ENCODE assay signal across 8 cellular contexts in genomic region chr20:62623488-62624324, GRCh38. TPM values are rescaled to one million over a fixed set of nuclear protein-coding genes. Genes with fewer than 3 reads are reported as not detected.
DNase-seq lines count a peak whose midpoint lies in the region; ATAC-seq, FAIRE-seq and TF ChIP-seq lines count a peak whose summit lies in the region.

No MANE protein-coding gene starts in this region.

- H3K4me1 Mint-ChIP-seq in Caco-2 (ENCODE audit: low read depth, unreplicated experiment) = peaks cover 23% of the 10 kb centered on the region

- peaks cover 5% of the 10 kb centered on the region for H3K79me2 ChIP-seq in trophoblast cell (ENCODE audit: control insufficient read depth, insufficient read depth, low read length, poor library complexity)

- CTCF ChIA-PET in Caco-2 (lab: Charles Lee) = interaction anchor here (0.5 to 1.4 kb wide), 20 partner anchors 14 to 448 kb away, joined by 3 to 8 read pairs (median 3); no protein-coding TSS in a partner anchor

- POLR2A ChIA-PET in Caco-2 (lab: Charles Lee) = interaction anchor here (0.6 to 1.0 kb wide), 8 partner anchors 18 to 255 kb away, joined by 3 to 16 read pairs (median 4); partner anchors contain the start of genes MRGBP and SLCO4A1

- peaks cover 35% of the 10 kb centered on the region for H3K79me1 ChIP-seq in trophoblast cell (ENCODE audit: low read length)

- H3K27ac Mint-ChIP-seq in Caco-2 (ENCODE audit: unreplicated experiment) = peak overlapping the region; percentile 80

- H3K27me3 ChIP-seq in Caco-2 (replicated peaks; ENCODE audit: control insufficient read depth, insufficient read depth, low read length) = no peaks in the 10 kb centered on the region
- no peaks in the 10 kb centered on the region for H3K27me3 ChIP-seq in trophoblast cell (ENCODE audit: insufficient read depth, low read length)
- H3K27me3 ChIP-seq in upper lobe of left lung = no peaks in the 10 kb centered on the region

- H3K27me3 Mint-ChIP-seq in Caco-2 (ENCODE audit: insufficient read depth, unreplicated experiment) = no peaks in the 10 kb centered on the region

- BruUV-seq in Caco-2 (replicated peaks; lab: Mats Ljungman, UMichigan) = TSS peak; percentile 99

- H3K4me2 ChIP-seq in trophoblast cell (ENCODE audit: low read length) = peak overlapping the region; percentile 45

- TF ChIP-seq EP300 in upper lobe of left lung (IDR thresholded peaks at IDR 0.05) = peak; percentile 75 to 99 (median 88)

- no CpG with 5 or more reads among the region's 23 CpGs for WGBS in trophoblast cell (ENCODE audit: extremely low coverage, insufficient coverage, insufficient read length)
- 5 to 6% methylated on average over 15 to 20 of the region's 23 CpGs for WGBS in upper lobe of left lung, 2 donors

- no peak overlapping the region for H3K9ac ChIP-seq in trophoblast cell (ENCODE audit: low read length)

- peak; percentile 88 for ATAC-seq in GM19455 (IDR thresholded peaks at IDR 0.05; ENCODE audit: unreplicated experiment)
- ATAC-seq in HG03565 (IDR thresholded peaks at IDR 0.05; ENCODE audit: unreplicated experiment) = peak; percentile 58
- peak; percentile 96 to 97 for ATAC-seq in upper lobe of left lung (ENCODE audit: low FRiP score in 2 of 2)

- H3K4me3 ChIP-seq in Caco-2 (ENCODE audit: low read depth, low read length) (0 out of 2 replicates have a peak overlapping the region, but pooled peaks have one; percentile 3), trophoblast cell (ENCODE audit: low read depth, low read length) (no peak overlapping the region), upper lobe of left lung (peak overlapping the region in 3 of 4 donors; percentile 9 to 25 (median 14))

- peaks cover 7% of the 10 kb centered on the region for H3K36me3 Mint-ChIP-seq in Caco-2 (ENCODE audit: insufficient read depth, unreplicated experiment)

- TF ChIP-seq POLR2A in Raji (IDR thresholded peaks at IDR 0.05; ENCODE audit: insufficient read depth, low read depth, low read length) = peak; percentile 71; the same call in 1 of the 2 replicates
- TF ChIP-seq POLR2A in upper lobe of left lung (IDR thresholded peaks at IDR 0.05) = peak in 3 of 4 donors; percentile 49 to 89 (median 63)

- peak overlapping the region; percentile 73 for H3K4ac ChIP-seq in trophoblast cell (ENCODE audit: low read depth, low read length)

- peak overlapping the region; percentile 92 for H3K27ac ChIP-seq in trophoblast cell (ENCODE audit: low read depth, low read length)
- H3K27ac ChIP-seq in upper lobe of left lung = peak overlapping the region; percentile 97 to 99 (median 98)

- peak overlapping the region; percentile 75 for H4K8ac ChIP-seq in trophoblast cell (ENCODE audit: low read depth, low read length)

- no peaks in the 10 kb centered on the region for H3K36me3 ChIP-seq in Caco-2 (ENCODE audit: control insufficient read depth, insufficient read depth, low read length)
- no peaks in the 10 kb centered on the region for H3K36me3 ChIP-seq in trophoblast cell (ENCODE audit: control insufficient read depth in 1 of 2, insufficient read depth in 2 of 2, low read length in 2 of 2)
- no peaks in the 10 kb centered on the region for H3K36me3 ChIP-seq in upper lobe of left lung

- no peak for TF ChIP-seq CTCF in Caco-2 (IDR thresholded peaks at IDR 0.05; ENCODE audit: insufficient read depth in 1 of 2, low read depth in 1 of 2, low read length in 1 of 2, severe bottlenecking in 1 of 2, unreplicated experiment in 1 of 2)
- TF ChIP-seq CTCF in upper lobe of left lung (IDR thresholded peaks at IDR 0.05) = peak in 2 of 6 experiments; percentile 6 to 16

- H3K4me3 Mint-ChIP-seq in Caco-2 (ENCODE audit: unreplicated experiment) = peak overlapping the region; percentile 61

- peak overlapping the region; percentile 62 for H3K18ac ChIP-seq in trophoblast cell (ENCODE audit: low read length)

- peak overlapping the region; percentile 67 for H2BK120ac ChIP-seq in trophoblast cell (ENCODE audit: insufficient read depth, low read length, poor library complexity)

- H2AK5ac ChIP-seq in trophoblast cell (ENCODE audit: low read length) = peak overlapping the region; percentile 88

- peak overlapping the region; percentile 70 for H2AFZ ChIP-seq in trophoblast cell (ENCODE audit: insufficient read depth, low read length, poor library complexity)

- H2BK5ac ChIP-seq in trophoblast cell (ENCODE audit: low read depth, low read length, poor library complexity) = peak overlapping the region; percentile 86

- H3K14ac ChIP-seq in trophoblast cell (ENCODE audit: low read length) = peak overlapping the region; percentile 76

- H3K9me3 ChIP-seq in Caco-2 (no peaks in the 10 kb centered on the region), trophoblast cell (ENCODE audit: insufficient read depth, low read depth, low read length) (peaks cover 3% of the 10 kb centered on the region), upper lobe of left lung (no peaks in the 10 kb centered on the region)

- H2BK12ac ChIP-seq in trophoblast cell (ENCODE audit: low read length) = peak overlapping the region; percentile 84

- H4K12ac ChIP-seq in trophoblast cell (ENCODE audit: low read depth, low read length) = no peak overlapping the region

- peak; percentile 97 to 99 for DNase-seq in Caco-2
- DNase-seq in activated gamma-delta T cell (lab: John Stamatoyannopoulos, UW) = peak; percentile 48
- DNase-seq in frontal cortex (ENCODE audit: low spot score in 2 of 2) = peak; percentile 73 to 82
- DNase-seq in trophoblast cell = peak; percentile 96 to 99
- DNase-seq in upper lobe of left lung = peak; percentile 95 to 99

- H3K9me3 Mint-ChIP-seq in Caco-2 (ENCODE audit: unreplicated experiment) = no peaks in the 10 kb centered on the region

- peaks cover 33% of the 10 kb centered on the region for H3K4me1 ChIP-seq in Caco-2
- peaks cover 31 to 35% of the 10 kb centered on the region in 2 experiments for H3K4me1 ChIP-seq in trophoblast cell (ENCODE audit: control insufficient read depth in 1 of 2, insufficient read depth in 2 of 2, low read length in 2 of 2)
- H3K4me1 ChIP-seq in upper lobe of left lung = peaks cover 61 to 70% (median 67%) of the 10 kb centered on the region in 4 donors

- peak overlapping the region; percentile 93 for H4K91ac ChIP-seq in trophoblast cell (ENCODE audit: low read depth, low read length)

- intact Hi-C loops in Caco-2 (cut with micrococcal nuclease; ENCODE audit: unreplicated experiment) = loop anchor here (1.0 kb wide), 1 partner anchor 29 kb away; no protein-coding TSS in a partner anchor

- no peak overlapping the region for H3K23ac ChIP-seq in trophoblast cell (ENCODE audit: low read length)

- FAIRE-seq in frontal cortex (lab: Jason Lieb, UNC) = no peak

RNA-seq across cellular contexts. Expression of gene SLCO4A1, which starts 18.6 kb away (rescaled TPM):
- 18.7 and 23.6 TPM in 2 replicates for total RNA-seq in Caco-2 (2022)
- total RNA-seq in frontal cortex = 1.6 TPM
- 63.6 and 64.8 TPM in 2 replicates for polyA plus RNA-seq in trophoblast cell (2013)
- 10 to 100 TPM; 39.9 to 86.7 (median 49.1) TPM for total RNA-seq in upper lobe of left lung

Comparison
In these comparisons a context has a peak if more than half of its experiments do, and no peak if none do; other contexts are left out.
1. DNase-seq: peak in every context shown above with its lines; median percentile 98 in Caco-2; 98 in trophoblast cell; 97 in upper lobe of left lung; 78 in frontal cortex; 48 in activated gamma-delta T cell.